Comparison of ENCODE assay signal across 1 cellular context in the genomic region with DNA sequence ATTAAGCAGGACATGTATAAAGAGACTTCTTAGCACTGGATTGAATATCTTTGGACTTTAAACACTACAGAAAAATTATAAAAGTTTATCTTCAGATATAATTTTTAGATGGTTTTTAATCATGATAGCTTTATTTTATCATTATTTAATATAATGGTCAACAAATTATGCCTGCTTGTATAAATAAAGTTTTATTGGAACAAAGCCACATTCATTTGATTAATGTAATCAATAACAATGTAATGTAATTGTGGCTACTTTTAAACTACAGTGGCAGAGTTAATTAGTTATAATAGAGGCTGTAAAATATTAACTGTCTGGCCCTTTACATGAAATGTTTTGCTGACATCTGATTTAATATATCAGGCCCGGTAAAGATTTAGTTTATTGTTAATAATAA.
TF ChIP-seq lines count a peak whose summit lies in the region.

No MANE protein-coding gene starts in this region.

TF ChIP-seq in K562, 482 proteins besides CTCF, POLR2A, EP300 and RAD21 (continued from another document):
- TF ChIP-seq, protein P1, sequence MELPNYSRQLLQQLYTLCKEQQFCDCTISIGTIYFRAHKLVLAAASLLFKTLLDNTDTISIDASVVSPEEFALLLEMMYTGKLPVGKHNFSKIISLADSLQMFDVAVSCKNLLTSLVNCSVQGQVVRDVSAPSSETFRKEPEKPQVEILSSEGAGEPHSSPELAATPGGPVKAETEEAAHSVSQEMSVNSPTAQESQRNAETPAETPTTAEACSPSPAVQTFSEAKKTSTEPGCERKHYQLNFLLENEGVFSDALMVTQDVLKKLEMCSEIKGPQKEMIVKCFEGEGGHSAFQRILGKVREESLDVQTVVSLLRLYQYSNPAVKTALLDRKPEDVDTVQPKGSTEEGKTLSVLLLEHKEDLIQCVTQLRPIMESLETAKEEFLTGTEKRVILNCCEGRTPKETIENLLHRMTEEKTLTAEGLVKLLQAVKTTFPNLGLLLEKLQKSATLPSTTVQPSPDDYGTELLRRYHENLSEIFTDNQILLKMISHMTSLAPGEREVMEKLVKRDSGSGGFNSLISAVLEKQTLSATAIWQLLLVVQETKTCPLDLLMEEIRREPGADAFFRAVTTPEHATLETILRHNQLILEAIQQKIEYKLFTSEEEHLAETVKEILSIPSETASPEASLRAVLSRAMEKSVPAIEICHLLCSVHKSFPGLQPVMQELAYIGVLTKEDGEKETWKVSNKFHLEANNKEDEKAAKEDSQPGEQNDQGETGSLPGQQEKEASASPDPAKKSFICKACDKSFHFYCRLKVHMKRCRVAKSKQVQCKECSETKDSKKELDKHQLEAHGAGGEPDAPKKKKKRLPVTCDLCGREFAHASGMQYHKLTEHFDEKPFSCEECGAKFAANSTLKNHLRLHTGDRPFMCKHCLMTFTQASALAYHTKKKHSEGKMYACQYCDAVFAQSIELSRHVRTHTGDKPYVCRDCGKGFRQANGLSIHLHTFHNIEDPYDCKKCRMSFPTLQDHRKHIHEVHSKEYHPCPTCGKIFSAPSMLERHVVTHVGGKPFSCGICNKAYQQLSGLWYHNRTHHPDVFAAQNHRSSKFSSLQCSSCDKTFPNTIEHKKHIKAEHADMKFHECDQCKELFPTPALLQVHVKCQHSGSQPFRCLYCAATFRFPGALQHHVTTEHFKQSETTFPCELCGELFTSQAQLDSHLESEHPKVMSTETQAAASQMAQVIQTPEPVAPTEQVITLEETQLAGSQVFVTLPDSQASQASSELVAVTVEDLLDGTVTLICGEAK (IDR thresholded peaks at IDR 0.05): peak; percentile 80
- TF ChIP-seq, protein P1 (CRISPR knock-in tag; IDR thresholded peaks at IDR 0.05): no peak
- TF ChIP-seq RBM17 (IDR thresholded peaks at IDR 0.05; ENCODE audit: borderline replicate concordance, low read depth, low read length) (no peak), SIN3A (IDR thresholded peaks at IDR 0.05; ENCODE audit: borderline replicate concordance in 2 of 2, control insufficient read depth in 1 of 2, low read depth in 2 of 2, low read length in 2 of 2) (no peak), ZFP1 (CRISPR knock-in tag; IDR thresholded peaks at IDR 0.05) (no peak)
- TF ChIP-seq, protein P2, sequence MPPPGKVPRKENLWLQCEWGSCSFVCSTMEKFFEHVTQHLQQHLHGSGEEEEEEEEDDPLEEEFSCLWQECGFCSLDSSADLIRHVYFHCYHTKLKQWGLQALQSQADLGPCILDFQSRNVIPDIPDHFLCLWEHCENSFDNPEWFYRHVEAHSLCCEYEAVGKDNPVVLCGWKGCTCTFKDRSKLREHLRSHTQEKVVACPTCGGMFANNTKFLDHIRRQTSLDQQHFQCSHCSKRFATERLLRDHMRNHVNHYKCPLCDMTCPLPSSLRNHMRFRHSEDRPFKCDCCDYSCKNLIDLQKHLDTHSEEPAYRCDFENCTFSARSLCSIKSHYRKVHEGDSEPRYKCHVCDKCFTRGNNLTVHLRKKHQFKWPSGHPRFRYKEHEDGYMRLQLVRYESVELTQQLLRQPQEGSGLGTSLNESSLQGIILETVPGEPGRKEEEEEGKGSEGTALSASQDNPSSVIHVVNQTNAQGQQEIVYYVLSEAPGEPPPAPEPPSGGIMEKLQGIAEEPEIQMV (tag; conservative IDR thresholded peaks at IDR 0.05; ENCODE audit: low read depth): no peak
